Comparison of ENCODE assay signal across 8 cellular contexts in genomic region chr10:3783313-3783689, GRCh38. TPM values are rescaled to one million over a fixed set of nuclear protein-coding genes. Genes with fewer than 3 reads are reported as not detected.
DNase-seq lines count a peak whose midpoint lies in the region; ATAC-seq and TF ChIP-seq lines count a peak whose summit lies in the region.

No MANE protein-coding gene starts in this region.

- peak overlapping the region; percentile 88 to 99 for H3K4me3 ChIP-seq in DND-41 (ENCODE audit: low read depth in 1 of 2, low read length in 2 of 2)
- peak overlapping the region; percentile 89 for H3K4me3 ChIP-seq in ectodermal cell (ENCODE audit: insufficient read depth, low read depth, low read length)

- H3K4me1 Mint-ChIP-seq in memory B cell, result peaks cover 41% of the 10 kb centered on the region

- H2AFZ ChIP-seq in DND-41 (ENCODE audit: low read depth, low read length), result no peak overlapping the region

- H3K27me3 Mint-ChIP-seq in memory B cell, result no peaks in the 10 kb centered on the region

- H3K27ac ChIP-seq in DND-41 (ENCODE audit: low read length), result peak overlapping the region; percentile 98
- peak overlapping the region; percentile 89 for H3K27ac ChIP-seq in ectodermal cell (ENCODE audit: insufficient read depth, low read depth, low read length, poor library complexity, severe bottlenecking)

- peaks cover 38% of the 10 kb centered on the region for H3K36me3 Mint-ChIP-seq in memory B cell

- DNase-seq in DND-41, result peak; percentile 80
- DNase-seq in MV-4-11 (lab: John Stamatoyannopoulos, UW), result peak; percentile 41
- DNase-seq in activated CD4-positive, alpha-beta T cell treated with anti-CD3 and anti-CD28 coated beads for 48 hours, result peak; percentile 86
- DNase-seq in memory B cell (ENCODE audit: low spot score in 2 of 2), result peak in 1 of 2 donors; percentile 67
- peak; percentile 75 for DNase-seq in stimulated activated naive CD4-positive, alpha-beta T cell treated with Interleukin-2 at 50 U/mL for 16 hours (lab: John Stamatoyannopoulos, UW)
- DNase-seq in NCI-H2107 (lab: John Stamatoyannopoulos, UW), result no peak

- H3K27me3 ChIP-seq in DND-41 (ENCODE audit: insufficient read depth, low read length, poor library complexity) (no peaks in the 10 kb centered on the region), ectodermal cell (ENCODE audit: control insufficient read depth, insufficient read depth, low read length, poor library complexity, severe bottlenecking) (peaks cover 10% of the 10 kb centered on the region)

- H3K9me3 ChIP-seq in DND-41 (ENCODE audit: insufficient read depth, low read length, severe bottlenecking), result no peaks in the 10 kb centered on the region
- H3K9me3 ChIP-seq in ectodermal cell (ENCODE audit: control insufficient read depth, low read length), result no peaks in the 10 kb centered on the region

- peak; percentile 39 for ATAC-seq in DND-41 (ENCODE audit: insufficient read depth, low read depth)
- peak; percentile 25 for ATAC-seq in GM21528 (IDR thresholded peaks at IDR 0.05; ENCODE audit: low FRiP score, unreplicated experiment)
- ATAC-seq in memory B cell (ENCODE audit: low read depth), result peak; percentile 8

- 0% methylated on average over 9 to 12 of the region's 12 CpGs for WGBS in ectodermal cell, 2 experiments

- peak overlapping the region; percentile 100 for H3K27ac Mint-ChIP-seq in memory B cell

- H4K20me1 ChIP-seq in DND-41 (ENCODE audit: insufficient read depth, low read length), result peaks cover 66% of the 10 kb centered on the region

- peak overlapping the region; percentile 90 for H3K4me3 Mint-ChIP-seq in memory B cell

- H3K36me3 ChIP-seq in DND-41 (ENCODE audit: insufficient read depth, low read length) (peaks cover 65% of the 10 kb centered on the region), ectodermal cell (ENCODE audit: control insufficient read depth, insufficient read depth, low read length) (peaks cover 36% of the 10 kb centered on the region)

- peak overlapping the region; percentile 75 for H3K4me2 ChIP-seq in DND-41 (ENCODE audit: insufficient read depth, low read length)

- no peak for TF ChIP-seq CTCF in DND-41 (IDR thresholded peaks at IDR 0.05; ENCODE audit: borderline replicate concordance, extremely low read depth, low read length, poor library complexity, severe bottlenecking)

- H3K4me1 ChIP-seq in DND-41 (ENCODE audit: insufficient read depth, low read length) (peaks cover 57% of the 10 kb centered on the region), ectodermal cell (ENCODE audit: control insufficient read depth, insufficient read depth, low read length) (peaks cover 16% of the 10 kb centered on the region)

- peaks cover 79% of the 10 kb centered on the region for H3K79me2 ChIP-seq in DND-41 (ENCODE audit: insufficient read depth, low read length)

- peak overlapping the region; percentile 99 for H3K9ac ChIP-seq in DND-41 (ENCODE audit: low read depth, low read length)

- H3K9me3 Mint-ChIP-seq in memory B cell, result no peaks in the 10 kb centered on the region

RNA-seq across cellular contexts. Expression of gene KLF6, which starts 1.7 kb away (rescaled TPM):
- 22.0 TPM for polyA plus RNA-seq in ectodermal cell (2013, experiment 1 of 4)
- 18.0 TPM for polyA plus RNA-seq in ectodermal cell (2013, experiment 2 of 4)
- polyA plus RNA-seq in ectodermal cell (2013, experiment 3 of 4), result 16.2 TPM
- polyA plus RNA-seq in ectodermal cell (2013, experiment 4 of 4), result 15.5 TPM
